Comparison of ENCODE assay signal across 8 cellular contexts in genomic region chr14:96741151-96741977, GRCh38. TPM values are rescaled to one million over a fixed set of nuclear protein-coding genes. Genes with fewer than 3 reads are reported as not detected.
A peak's percentile ranks its signal among the peaks of the same experiment; 100 is the strongest.
DNase-seq lines count a peak whose midpoint lies in the region; ATAC-seq, FAIRE-seq and TF ChIP-seq lines count a peak whose summit lies in the region.

No MANE protein-coding gene starts in this region.

- peak overlapping the region; percentile 75 for H3K4me3 Mint-ChIP-seq in activated naive CD8-positive, alpha-beta T cell treated with anti-CD3 and anti-CD28 coated beads, Interleukin-2, amount 10 ng/mL, durations not matched to agents 7 days and 5 days

- H3K27me3 Mint-ChIP-seq in activated naive CD8-positive, alpha-beta T cell treated with anti-CD3 and anti-CD28 coated beads, Interleukin-2, amount 10 ng/mL, durations not matched to agents 7 days and 5 days, result peaks cover 79% of the 10 kb centered on the region

- peak; percentile 79 for TF ChIP-seq CTCF in psoas muscle (IDR thresholded peaks at IDR 0.05)

- no peaks in the 10 kb centered on the region for H3K9me3 ChIP-seq in psoas muscle

- POLR2A ChIA-PET in activated naive CD8-positive, alpha-beta T cell treated with anti-CD3 and anti-CD28 coated beads, Interleukin-2, amount 10 ng/mL, durations not matched to agents 7 days and 5 days (lab: Charles Lee), result no interaction called here

- H3K9me3 Mint-ChIP-seq in activated naive CD8-positive, alpha-beta T cell treated with anti-CD3 and anti-CD28 coated beads, Interleukin-2, amount 10 ng/mL, durations not matched to agents 7 days and 5 days, result no peaks in the 10 kb centered on the region

- no peaks in the 10 kb centered on the region for H3K36me3 Mint-ChIP-seq in activated naive CD8-positive, alpha-beta T cell treated with anti-CD3 and anti-CD28 coated beads, Interleukin-2, amount 10 ng/mL, durations not matched to agents 7 days and 5 days

- ATAC-seq in GM18868 (IDR thresholded peaks at IDR 0.05; ENCODE audit: unreplicated experiment), result peak; percentile 82
- peak; percentile 90 for ATAC-seq in activated naive CD8-positive, alpha-beta T cell treated with anti-CD3 and anti-CD28 coated beads, Interleukin-2, amount 10 ng/mL, durations not matched to agents 7 days and 5 days (ENCODE audit: low read depth)
- ATAC-seq in left cardiac atrium, result peak; percentile 86
- peak; percentile 60 to 83 (median 66) for ATAC-seq in psoas muscle

- H3K27me3 ChIP-seq in psoas muscle (ENCODE audit: insufficient read depth in 3 of 3, low read length in 2 of 3), result peaks cover 0 to 61% (median 17%) of the 10 kb centered on the region in 3 donors

- no peak overlapping the region for H3K27ac Mint-ChIP-seq in activated naive CD8-positive, alpha-beta T cell treated with anti-CD3 and anti-CD28 coated beads, Interleukin-2, amount 10 ng/mL, durations not matched to agents 7 days and 5 days

- FAIRE-seq in urothelium cell line (lab: Jason Lieb, UNC), result no peak

- H3K27ac ChIP-seq in psoas muscle, result no peak overlapping the region

- H3K36me3 ChIP-seq in psoas muscle (ENCODE audit: insufficient read depth in 1 of 2, low read depth in 1 of 2), result no peaks in the 10 kb centered on the region

- DNase-seq in AG08396 (ENCODE audit: low spot score) (peak; percentile 90), HT-29 (ENCODE audit: low spot score) (peak; percentile 17), SW480 (ENCODE audit: low spot score) (peak; percentile 36), left cardiac atrium (peak; percentile 57), psoas muscle (peak; percentile 45 to 76), urothelium cell line (ENCODE audit: low spot score) (peak; percentile 68)
- peak; percentile 89 for DNase-seq in activated naive CD8-positive, alpha-beta T cell treated with anti-CD3 and anti-CD28 coated beads, Interleukin-2, amount 10 ng/mL, durations not matched to agents 7 days and 5 days

- H3K4me1 ChIP-seq in psoas muscle, result no peaks in the 10 kb centered on the region

- 3 to 6% (median 5%) methylated on average over 44 to 62 of the region's 62 CpGs for WGBS in psoas muscle, 3 donors

- intact Hi-C loops in left cardiac atrium (cut with DNase I), result loop anchor here (5.0 kb wide), 2 partner anchors 169 to 174 kb away; no protein-coding TSS in a partner anchor
- intact Hi-C loops in psoas muscle (cut with DNase I), result loop anchor here in 1 of 2 donors (1.0 kb wide), 1 partner anchor 174 kb away; no protein-coding TSS in a partner anchor

- H3K4me1 Mint-ChIP-seq in activated naive CD8-positive, alpha-beta T cell treated with anti-CD3 and anti-CD28 coated beads, Interleukin-2, amount 10 ng/mL, durations not matched to agents 7 days and 5 days, result peaks cover 8% of the 10 kb centered on the region

- peak overlapping the region; percentile 35 for H3K4me3 ChIP-seq in psoas muscle

RNA-seq across cellular contexts. Expression of gene VRK1, which starts 55.8 kb away (rescaled TPM):
- 13.3 and 14.6 TPM in 2 replicates for total RNA-seq in HT-29 (2014; rRNA removed; shearing (Covaris generic))
- total RNA-seq in activated naive CD8-positive, alpha-beta T cell treated with anti-CD3 and anti-CD28 coated beads, Interleukin-2, amount 10 ng/mL, durations not matched to agents 7 days and 5 days, result 10 to 100 TPM; 62.8 to 65.0 TPM
- total RNA-seq in left cardiac atrium, result 1 to 10 TPM; 6.5 to 7.5 TPM
- total RNA-seq in psoas muscle, result 1 to 10 TPM; 2.5 to 4.3 (median 3.1) TPM
- polyA plus RNA-seq in psoas muscle, result 1 to 10 TPM; 4.0 to 4.9 (median 4.3) TPM

Comparison
In these comparisons a context has a peak if more than half of its experiments do, and no peak if none do; other contexts are left out.
1. DNase-seq: peak in every context shown above with its lines; median percentile 90 in AG08396; 89 in activated naive CD8-positive, alpha-beta T cell treated with anti-CD3 and anti-CD28 coated beads, Interleukin-2, amount 10 ng/mL, durations not matched to agents 7 days and 5 days; 68 in urothelium cell line; 60 in psoas muscle; 57 in left cardiac atrium; 36 in SW480; 17 in HT-29.